ENCODE assay signal across 19 cellular contexts in the genomic region with DNA sequence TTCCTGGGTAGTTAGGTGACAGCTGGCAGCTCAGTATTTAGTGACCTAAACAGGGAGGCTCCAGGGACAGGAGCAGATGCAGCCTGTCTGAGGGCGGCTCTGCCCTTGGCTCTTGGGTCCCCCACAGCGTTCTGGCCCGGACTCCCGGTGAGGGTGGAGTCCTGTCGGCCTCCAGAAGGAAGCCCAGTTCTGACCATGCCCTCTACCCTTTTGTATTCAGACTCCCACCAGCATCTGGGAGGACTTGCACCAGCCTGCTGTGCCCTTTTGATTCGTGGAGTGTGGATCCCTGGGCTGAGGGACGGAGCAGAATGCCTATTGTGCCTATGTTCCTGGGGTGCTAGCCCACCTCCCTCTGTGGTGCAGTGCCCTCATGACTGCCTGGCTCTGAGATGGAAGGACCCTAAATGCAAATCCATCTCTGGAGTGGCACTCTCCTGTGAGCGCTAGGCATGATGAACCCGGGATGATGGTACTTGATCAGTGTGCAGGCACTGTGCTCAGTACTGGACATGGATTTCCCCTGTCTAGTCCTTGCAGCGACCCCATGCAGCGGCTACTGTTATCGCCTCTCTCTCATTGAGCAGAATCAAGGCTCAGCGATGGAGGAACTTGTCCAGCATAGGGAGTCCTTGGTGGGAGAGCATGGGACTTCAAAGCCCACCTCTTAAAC.
"Had no signal": no experiment of that assay in that cellular context is flagged by ENCODE, and none has a peak within 500 bp of the region (broad histone marks: within the 10 kb centered on the region; RNA-seq: fewer than 3 reads in every experiment).

No MANE protein-coding gene starts in this region.

- H3K4me2 ChIP-seq: neural progenitor cell had no signal

- DNase-seq: activated CD4-positive, alpha-beta memory T cell treated with anti-CD3 and anti-CD28 coated beads, Interleukin-2, amount 10 ng/mL, durations not matched to agents 7 days and 5 days; activated CD4-positive, alpha-beta T cell treated with anti-CD3 and anti-CD28 coated beads for 48 hours; activated CD4-positive, CD25-positive, alpha-beta regulatory T cell; activated naive CD4-positive, alpha-beta T cell treated with Interleukin-2 at 50 U/mL for 16 hours; activated naive CD8-positive, alpha-beta T cell treated with anti-CD3 and anti-CD28 coated beads, Interleukin-2, amount 10 ng/mL, durations not matched to agents 7 days and 5 days; activated T-cell treated with anti-CD3 and anti-CD28 coated beads, Interleukin-2, amount 50 U/mL, for 1 hour; heart left ventricle; left ventricle myocardium inferior; mammary epithelial cell; right cardiac atrium; stimulated activated CD4-positive, alpha-beta T cell treated with anti-CD3 and anti-CD28 coated beads, Interleukin-4, amount 100 ng/mL, for 1 hour; stimulated activated naive CD8-positive, alpha-beta T cell treated with anti-CD3 and anti-CD28 coated beads, Interleukin-15, amount 100 ng/mL, for 72 hours; T-helper 9 cell; upper lobe of right lung had no signal

- H3K27me3 ChIP-seq: heart left ventricle, neural progenitor cell, upper lobe of right lung had no signal

- FAIRE-seq: frontal cortex had no signal

- H3K4me3 ChIP-seq: coronary artery, heart left ventricle, left ventricle myocardium inferior, neural progenitor cell, prostate gland, skin epidermis, upper lobe of right lung had no signal

- H3K9me3 ChIP-seq: left ventricle myocardium inferior, prostate gland, upper lobe of right lung had no signal

- H3K36me3 ChIP-seq: left ventricle myocardium inferior, neural progenitor cell, prostate gland, upper lobe of right lung had no signal

- H3K27ac ChIP-seq: coronary artery, heart left ventricle, left ventricle myocardium inferior, neural progenitor cell, prostate gland, skin epidermis, upper lobe of right lung had no signal

- H3K9ac ChIP-seq: neural progenitor cell had no signal

- ATAC-seq: heart left ventricle; right cardiac atrium; stimulated activated naive CD8-positive, alpha-beta T cell treated with anti-CD3 and anti-CD28 coated beads, Interleukin-15, amount 100 ng/mL, for 72 hours; upper lobe of right lung had no signal

- H2AFZ ChIP-seq: neural progenitor cell had no signal
